In genomic region chr17:22505660-22506059, GRCh38 we compare ENCODE assay signal across 6 cellular contexts.
"Had no signal": no experiment of that assay in that cellular context is flagged by ENCODE, and none has a peak within 500 bp of the region (broad histone marks: within the 10 kb centered on the region; RNA-seq: fewer than 3 reads in every experiment).

No MANE protein-coding gene starts in this region.

- DNase-seq: H9, HFFc6, KBM-7 had no signal

- H3K4me3 ChIP-seq: GM23338 had no signal

- ATAC-seq: GM23338, HCT116, HepG2 had no signal
